ENCODE assay signal across 10 cellular contexts in the genomic region with DNA sequence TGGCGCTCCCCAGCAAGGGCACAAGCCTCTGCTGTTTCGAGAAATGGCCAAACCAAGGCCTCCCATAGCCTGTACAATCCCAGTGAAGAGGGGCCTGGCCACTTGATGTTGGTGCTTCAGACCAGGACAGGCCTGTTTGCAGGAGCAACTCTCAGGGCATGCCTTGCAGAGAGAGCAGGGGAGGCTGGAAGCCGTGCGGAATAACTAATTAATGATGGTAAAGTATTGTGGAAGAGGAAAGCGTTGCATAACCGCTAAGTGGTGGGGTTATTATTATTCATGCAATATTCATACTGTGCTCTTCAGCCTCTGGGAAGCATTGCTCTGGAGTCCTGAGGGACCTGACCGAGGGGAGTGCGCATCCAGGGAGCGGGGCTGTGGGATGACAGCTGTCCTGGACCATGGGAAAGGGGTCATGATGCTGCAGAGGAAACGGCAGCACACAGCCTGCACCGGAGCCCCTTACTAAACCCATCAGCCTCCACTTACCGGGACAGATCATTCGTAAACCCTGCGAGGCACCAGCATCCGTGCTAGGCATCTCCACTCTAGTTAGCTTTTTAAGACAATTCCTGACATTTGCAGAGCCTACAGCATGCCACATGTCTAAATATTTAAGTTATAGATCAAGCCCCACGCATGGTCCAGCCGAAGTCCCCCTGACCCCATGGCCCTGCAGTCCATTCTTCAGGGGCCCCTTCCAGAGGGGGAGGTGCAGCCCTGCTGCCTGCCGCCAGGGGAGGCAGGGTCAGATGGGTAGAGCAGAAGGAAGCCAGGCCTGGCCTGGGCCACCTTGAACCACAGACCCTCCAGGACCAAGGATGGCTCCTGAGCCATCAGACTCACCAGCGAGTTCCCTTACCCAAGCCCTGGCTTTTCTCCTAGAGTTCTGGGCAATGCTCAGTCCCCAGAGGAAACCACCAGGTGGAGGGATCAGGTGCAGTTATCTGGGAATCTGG. TPM values are rescaled to one million over a fixed set of nuclear protein-coding genes. Genes with fewer than 3 reads are reported as not detected.
DNase-seq lines count a peak whose midpoint lies in the region; ATAC-seq, FAIRE-seq and TF ChIP-seq lines count a peak whose summit lies in the region.
"Had no signal": no experiment of that assay in that cellular context is flagged by ENCODE, and none has a peak within 500 bp of the region (broad histone marks: within the 10 kb centered on the region; RNA-seq: fewer than 3 reads in every experiment).

No MANE protein-coding gene starts in this region.

- no peaks in the 10 kb centered on the region for H3K9me2 ChIP-seq in GM23338 (ENCODE audit: insufficient read depth)

- H3K27ac Mint-ChIP-seq in CD4-positive, CD25-positive, alpha-beta regulatory T cell = peak overlapping the region; percentile 21 to 45 (median 43)
- H3K27ac Mint-ChIP-seq in activated T-helper 2 cell treated with anti-CD3 and anti-CD28 coated beads, Interferon-gamma antibody, Interleukin-2, Interleukin-4, amounts not matched to agents 10 μg/mL and 5 μg/mL and 100 μg/mL, durations not matched to agents 14 hours and 24 hours and 36 hours = peak overlapping the region; percentile 97
- H3K27ac Mint-ChIP-seq in GM23338 = no peak overlapping the region

- no peak for FAIRE-seq in HTR-8/SVneo (lab: Jason Lieb, UNC)

- peaks cover 7 to 42% (median 25%) of the 10 kb centered on the region in 4 donors for H3K4me1 Mint-ChIP-seq in CD4-positive, CD25-positive, alpha-beta regulatory T cell
- peaks cover 74% of the 10 kb centered on the region for H3K4me1 Mint-ChIP-seq in activated T-helper 2 cell treated with anti-CD3 and anti-CD28 coated beads, Interferon-gamma antibody, Interleukin-2, Interleukin-4, amounts not matched to agents 10 μg/mL and 5 μg/mL and 100 μg/mL, durations not matched to agents 14 hours and 24 hours and 36 hours (ENCODE audit: low read depth)
- peaks cover 8% of the 10 kb centered on the region; the same call in 2 of the 3 replicates for H3K4me1 Mint-ChIP-seq in GM23338

- TF ChIP-seq CTCF in left lung (IDR thresholded peaks at IDR 0.05) (no peak), GM23338 (conservative IDR thresholded peaks at IDR 0.05; ENCODE audit: low read depth in 2 of 2) (no peak)

- H3F3A ChIP-seq in GM23338 (replicated peaks; ENCODE audit: low read depth) = no peaks in the 10 kb centered on the region

- H3K36me3 Mint-ChIP-seq in CD4-positive, CD25-positive, alpha-beta regulatory T cell = no peaks in the 10 kb centered on the region
- peaks cover 42% of the 10 kb centered on the region for H3K36me3 Mint-ChIP-seq in activated T-helper 2 cell treated with anti-CD3 and anti-CD28 coated beads, Interferon-gamma antibody, Interleukin-2, Interleukin-4, amounts not matched to agents 10 μg/mL and 5 μg/mL and 100 μg/mL, durations not matched to agents 14 hours and 24 hours and 36 hours (ENCODE audit: low read depth)
- no peaks in the 10 kb centered on the region for H3K36me3 Mint-ChIP-seq in GM23338 (ENCODE audit: low read depth)

- H3K9me3 ChIP-seq in CD4-positive, CD25-positive, alpha-beta regulatory T cell (ENCODE audit: control insufficient read depth in 2 of 2, low read length in 2 of 2) = no peaks in the 10 kb centered on the region
- no peaks in the 10 kb centered on the region for H3K9me3 ChIP-seq in left lung

- DNase-seq in CD4-positive, CD25-positive, alpha-beta regulatory T cell = no peak
- no peak for DNase-seq in activated T-helper 2 cell treated with anti-CD3 and anti-CD28 coated beads, Interferon-gamma antibody, Interleukin-2, Interleukin-4, amounts not matched to agents 10 μg/mL and 5 μg/mL and 100 μg/mL, durations not matched to agents 14 hours and 24 hours and 36 hours (ENCODE audit: low spot score)
- DNase-seq in left lung (peak in 1 of 2 donors; percentile 62), HTR-8/SVneo (ENCODE audit: insufficient read length, low spot score) (no peak), GM23338 (ENCODE audit: low spot score) (no peak)
- DNase-seq in stimulated activated CD4-positive, alpha-beta T cell treated with anti-CD3 and anti-CD28 coated beads, Interleukin-2, amount 100 ng/mL, for 48 hours = no peak
- no peak for DNase-seq in stimulated activated CD4-positive, alpha-beta T cell treated with anti-CD3 and anti-CD28 coated beads, Interleukin-2, amount 100 ng/mL, for 24 hours
- DNase-seq: left colon, NCI-H2227 treated with DMSO at 0.1 percent for 48 hours had no signal

- H3K79me2 ChIP-seq in GM23338 (replicated peaks; ENCODE audit: insufficient read depth) = no peaks in the 10 kb centered on the region

- no peaks in the 10 kb centered on the region for H3K36me3 ChIP-seq in CD4-positive, CD25-positive, alpha-beta regulatory T cell (ENCODE audit: control insufficient read depth, insufficient read depth, low read length)
- H3K36me3 ChIP-seq in left lung (no peaks in the 10 kb centered on the region), GM23338 (ENCODE audit: insufficient read depth) (no peaks in the 10 kb centered on the region)

- H4K20me1 ChIP-seq in GM23338 (replicated peaks; ENCODE audit: insufficient read depth) = no peaks in the 10 kb centered on the region

- H3K4me3 ChIP-seq in CD4-positive, CD25-positive, alpha-beta regulatory T cell (ENCODE audit: low read depth, low read length) = peak overlapping the region; percentile 18
- no peak overlapping the region for H3K4me3 ChIP-seq in left lung
- H3K4me3 ChIP-seq in GM23338 = no peak overlapping the region

- intact Hi-C loops in activated T-helper 2 cell treated with anti-CD3 and anti-CD28 coated beads, Interferon-gamma antibody, Interleukin-2, Interleukin-4, amounts not matched to agents 10 μg/mL and 5 μg/mL and 100 μg/mL, durations not matched to agents 14 hours and 24 hours and 36 hours (cut with micrococcal nuclease) = loop anchor here (1.0 to 5.0 kb wide), 4 partner anchors 10 to 1336 kb away; no protein-coding TSS in a partner anchor
- intact Hi-C loops in left lung (cut with DNase I) = no loop called here

- peaks cover 18% of the 10 kb centered on the region for H3K4me1 ChIP-seq in CD4-positive, CD25-positive, alpha-beta regulatory T cell (ENCODE audit: control insufficient read depth, insufficient read depth, low read length, poor library complexity, severe bottlenecking)
- H3K4me1 ChIP-seq in left lung (peaks cover 0 to 61% of the 10 kb centered on the region in 2 donors), GM23338 (ENCODE audit: insufficient read depth) (no peaks in the 10 kb centered on the region)

- no peaks in the 10 kb centered on the region for H3K27me3 Mint-ChIP-seq in CD4-positive, CD25-positive, alpha-beta regulatory T cell
- H3K27me3 Mint-ChIP-seq in activated T-helper 2 cell treated with anti-CD3 and anti-CD28 coated beads, Interferon-gamma antibody, Interleukin-2, Interleukin-4, amounts not matched to agents 10 μg/mL and 5 μg/mL and 100 μg/mL, durations not matched to agents 14 hours and 24 hours and 36 hours (ENCODE audit: low read depth) = no peaks in the 10 kb centered on the region
- H3K27me3 Mint-ChIP-seq in GM23338 (ENCODE audit: insufficient read depth, low read depth, poor library complexity) = no peaks in the 10 kb centered on the region

- H3K4me3 Mint-ChIP-seq in CD4-positive, CD25-positive, alpha-beta regulatory T cell = no peak overlapping the region
- peak overlapping the region; percentile 67 for H3K4me3 Mint-ChIP-seq in activated T-helper 2 cell treated with anti-CD3 and anti-CD28 coated beads, Interferon-gamma antibody, Interleukin-2, Interleukin-4, amounts not matched to agents 10 μg/mL and 5 μg/mL and 100 μg/mL, durations not matched to agents 14 hours and 24 hours and 36 hours (ENCODE audit: low read depth)
- H3K4me3 Mint-ChIP-seq in GM23338 = no peak overlapping the region

- ATAC-seq in CD4-positive, CD25-positive, alpha-beta regulatory T cell (ENCODE audit: low read depth in 2 of 2) = no peak
- ATAC-seq in GM21723 (IDR thresholded peaks at IDR 0.05; ENCODE audit: unreplicated experiment) = peak; percentile 4
- ATAC-seq in left lung = no peak
- no peak; the same call in 2 of the 3 replicates for ATAC-seq in GM23338
- ATAC-seq: left colon had no signal

- H3K4me2 ChIP-seq in GM23338 = no peak overlapping the region

- H3K27ac ChIP-seq in CD4-positive, CD25-positive, alpha-beta regulatory T cell (ENCODE audit: insufficient read depth, low read length, poor library complexity, severe bottlenecking) = peak overlapping the region; percentile 42
- H3K27ac ChIP-seq in left lung (peak overlapping the region; percentile 48 to 83), GM23338 (ENCODE audit: low read depth) (no peak overlapping the region)

- H3K9me3 Mint-ChIP-seq in CD4-positive, CD25-positive, alpha-beta regulatory T cell = no peaks in the 10 kb centered on the region
- no peaks in the 10 kb centered on the region for H3K9me3 Mint-ChIP-seq in activated T-helper 2 cell treated with anti-CD3 and anti-CD28 coated beads, Interferon-gamma antibody, Interleukin-2, Interleukin-4, amounts not matched to agents 10 μg/mL and 5 μg/mL and 100 μg/mL, durations not matched to agents 14 hours and 24 hours and 36 hours
- H3K9me3 Mint-ChIP-seq in GM23338 = no peaks in the 10 kb centered on the region

- no peak overlapping the region for H2AFZ ChIP-seq in GM23338

- H3K27me3 ChIP-seq in CD4-positive, CD25-positive, alpha-beta regulatory T cell (ENCODE audit: control insufficient read depth, insufficient read depth, low read length) = no peaks in the 10 kb centered on the region
- H3K27me3 ChIP-seq in left lung (no peaks in the 10 kb centered on the region), GM23338 (ENCODE audit: insufficient read depth) (no peaks in the 10 kb centered on the region)

RNA-seq across cellular contexts. Expression of gene TMEM273, which starts 11.6 kb away (rescaled TPM):
- total RNA-seq in CD4-positive, CD25-positive, alpha-beta regulatory T cell = 7.9 TPM
- 10 to 100 TPM; 16.4 to 46.2 (median 35.8) TPM for polyA plus RNA-seq in CD4-positive, CD25-positive, alpha-beta regulatory T cell
- total RNA-seq in activated T-helper 2 cell treated with anti-CD3 and anti-CD28 coated beads, Interferon-gamma antibody, Interleukin-2, Interleukin-4, amounts not matched to agents 10 μg/mL and 5 μg/mL and 100 μg/mL, durations not matched to agents 14 hours and 24 hours and 36 hours = 53.2 and 58.4 TPM in 2 replicates
- total RNA-seq in left lung = 10 to 100 TPM; 19.4 to 46.9 TPM
- total RNA-seq in GM23338 (2014; rRNA removed; shearing (Covaris generic)) = not detected in 2 replicates
- polyA plus RNA-seq in GM23338 (2016; fragmentation: Nextera tagmentation; extraction: Ambion mirVana) = not detected in 2 replicates

RNA-seq across cellular contexts. Expression of gene FAM170B, which starts 42.8 kb away (rescaled TPM):
- total RNA-seq in CD4-positive, CD25-positive, alpha-beta regulatory T cell = not detected
- not detected for polyA plus RNA-seq in CD4-positive, CD25-positive, alpha-beta regulatory T cell
- not detected in 2 replicates for total RNA-seq in activated T-helper 2 cell treated with anti-CD3 and anti-CD28 coated beads, Interferon-gamma antibody, Interleukin-2, Interleukin-4, amounts not matched to agents 10 μg/mL and 5 μg/mL and 100 μg/mL, durations not matched to agents 14 hours and 24 hours and 36 hours
- total RNA-seq in left lung = under 1 TPM in 1 of 2 donors, not detected in 1; 0.26 TPM
- not detected in 2 replicates for total RNA-seq in GM23338 (2014; rRNA removed; shearing (Covaris generic))
- polyA plus RNA-seq in GM23338 (2016; fragmentation: Nextera tagmentation; extraction: Ambion mirVana) = not detected in 2 replicates
- total RNA-seq: left colon had no signal
